In the genomic region with DNA sequence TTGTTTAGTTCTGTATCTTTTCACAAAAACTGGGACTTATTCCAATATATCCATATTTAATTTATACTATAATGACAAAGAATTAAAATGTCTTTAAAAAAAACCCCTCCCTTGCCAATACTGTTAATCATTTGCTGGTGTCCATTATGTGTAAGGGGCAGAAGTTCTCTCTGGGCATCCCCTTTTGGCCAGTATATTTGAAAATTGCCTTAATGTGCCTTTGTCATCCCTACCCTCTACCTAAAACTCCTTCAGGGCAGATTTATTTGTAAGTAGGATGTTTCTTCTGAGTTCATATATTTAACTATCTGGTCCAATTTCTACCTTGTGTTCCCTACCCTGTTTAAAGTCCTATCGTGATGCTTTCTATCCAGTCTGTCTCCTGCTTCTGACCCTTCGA, we compare ENCODE assay signal across 9 cellular contexts.
DNase-seq lines count a peak whose midpoint lies in the region; ATAC-seq and TF ChIP-seq lines count a peak whose summit lies in the region.
"Had no signal": no experiment of that assay in that cellular context is flagged by ENCODE, and none has a peak within 500 bp of the region (broad histone marks: within the 10 kb centered on the region; RNA-seq: fewer than 3 reads in every experiment).

No MANE protein-coding gene starts in this region.

- H3K9me2 ChIP-seq in MM.1S (replicated peaks; ENCODE audit: insufficient read depth, low read length): no peaks in the 10 kb centered on the region

- peaks cover 7% of the 10 kb centered on the region; the same call in 1 of the 2 replicates for H3F3A ChIP-seq in MM.1S (ENCODE audit: insufficient read depth, low read length)

- H3K9me3 ChIP-seq in MM.1S (replicated peaks; ENCODE audit: insufficient read depth, low read length): no peaks in the 10 kb centered on the region
- H3K9me3 ChIP-seq in skeletal muscle satellite cell (replicated peaks; ENCODE audit: low read length): no peaks in the 10 kb centered on the region

- no peaks in the 10 kb centered on the region for H3K36me3 ChIP-seq in MM.1S (replicated peaks; ENCODE audit: insufficient read depth, low read length)
- H3K36me3 ChIP-seq in skeletal muscle satellite cell (ENCODE audit: insufficient read depth, low read length): peaks cover 6% of the 10 kb centered on the region

- H3K27ac ChIP-seq in MM.1S (ENCODE audit: low read length) (peak overlapping the region; percentile 8; the same call in 1 of the 2 replicates), dorsolateral prefrontal cortex (no peak overlapping the region)

- H3K4me1 ChIP-seq in MM.1S (ENCODE audit: low read length): peaks cover 40% of the 10 kb centered on the region
- peaks cover 47% of the 10 kb centered on the region for H3K4me1 ChIP-seq in skeletal muscle satellite cell (ENCODE audit: control insufficient read depth, insufficient read depth, low read length)

- H3K79me2 ChIP-seq in MM.1S (ENCODE audit: low read length): peaks cover 42% of the 10 kb centered on the region

- TF ChIP-seq CTCF in MM.1S (IDR thresholded peaks at IDR 0.05; ENCODE audit: low read length): no peak
- no peak for TF ChIP-seq CTCF in dorsolateral prefrontal cortex (IDR thresholded peaks at IDR 0.05 in 54 of 56, conservative IDR thresholded peaks at IDR 0.05 in 2 of 56; ENCODE audit: low read depth in 1 of 56, partially characterized antibody in 56 of 56)

- H3K4me3 ChIP-seq in MM.1S (ENCODE audit: low read length) (no peak overlapping the region), skeletal muscle satellite cell (ENCODE audit: low read length) (no peak overlapping the region), dorsolateral prefrontal cortex (no peak overlapping the region)

- DNase-seq in MM.1S: no peak
- no peak for DNase-seq in dorsolateral prefrontal cortex
- no peak for DNase-seq in KBM-7
- DNase-seq in occipital lobe (lab: John Stamatoyannopoulos, UW): no peak
- no peak for DNase-seq in inferior parietal cortex (ENCODE audit: extremely low spot score)
- DNase-seq: activated naive CD4-positive, alpha-beta T cell treated with anti-CD3 and anti-CD28 coated beads, Interleukin-2, amount 10 ng/mL, durations not matched to agents 7 days and 5 days had no signal

- H3K27me3 ChIP-seq in MM.1S (replicated peaks; ENCODE audit: insufficient read depth, low read length) (no peaks in the 10 kb centered on the region), skeletal muscle satellite cell (ENCODE audit: control insufficient read depth, insufficient read depth, low read length) (no peaks in the 10 kb centered on the region), dorsolateral prefrontal cortex (no peaks in the 10 kb centered on the region)

- ATAC-seq in GM19438 (IDR thresholded peaks at IDR 0.05; ENCODE audit: low read depth, unreplicated experiment) (peak; percentile 46), HG02798 (IDR thresholded peaks at IDR 0.05; ENCODE audit: poor library complexity, unreplicated experiment) (peak; percentile 38)

- intact Hi-C loops in dorsolateral prefrontal cortex (cut with DNase I): no loop called here

- peak overlapping the region; percentile 31; the same call in 1 of the 2 replicates for H3K4me2 ChIP-seq in MM.1S (ENCODE audit: low read depth, low read length)
- H3K4me2 ChIP-seq in skeletal muscle satellite cell (ENCODE audit: low read length): peak overlapping the region; percentile 58

- in situ Hi-C loops in KBM-7 (cut with MboI; ENCODE audit: low pct_unique_long_range_greater_than_20kb, low sequenced_read_pairs): no loop called here

- H4K20me1 ChIP-seq in MM.1S (ENCODE audit: insufficient read depth, low read length): no peaks in the 10 kb centered on the region

- no peak overlapping the region for H2AFZ ChIP-seq in MM.1S (ENCODE audit: low read length)

- H3K9ac ChIP-seq in MM.1S (ENCODE audit: low read length): no peak overlapping the region
- H3K9ac ChIP-seq in skeletal muscle satellite cell (ENCODE audit: low read depth, low read length): peak overlapping the region; percentile 20
